ENCODE assay signal across 24 cellular contexts in genomic region chr11:115999437-115999836, GRCh38.
DNase-seq lines count a peak whose midpoint lies in the region; ATAC-seq and TF ChIP-seq lines count a peak whose summit lies in the region.
"Had no signal": no experiment of that assay in that cellular context is flagged by ENCODE, and none has a peak within 500 bp of the region (broad histone marks: within the 10 kb centered on the region; RNA-seq: fewer than 3 reads in every experiment).

No MANE protein-coding gene starts in this region.

- H3K9me3 ChIP-seq in esophagus muscularis mucosa (peaks cover 0 to 6% (median under 1%) of the 10 kb centered on the region in 4 donors), lower lobe of right lung (no peaks in the 10 kb centered on the region), upper lobe of right lung (no peaks in the 10 kb centered on the region), GM23248 (ENCODE audit: low read depth) (no peaks in the 10 kb centered on the region)
- H3K9me3 ChIP-seq: BE2C, BLaER1 had no signal

- no peaks in the 10 kb centered on the region for H3K9me2 ChIP-seq in GM23248 (ENCODE audit: insufficient read depth)

- H4K20me1 ChIP-seq in GM23248 (ENCODE audit: insufficient read depth): no peaks in the 10 kb centered on the region
- H4K20me1 ChIP-seq: BLaER1 had no signal

- no peaks in the 10 kb centered on the region for H3K36me3 Mint-ChIP-seq in T-helper 2 cell treated with Interferon-gamma antibody and Interleukin-4, amounts not matched to agents 5 μg/mL and 100 μg/mL, for 36 hours (ENCODE audit: low read depth)
- peaks cover 9% of the 10 kb centered on the region for H3K36me3 Mint-ChIP-seq in nephron progenitor cell (ENCODE audit: low read depth)
- H3K36me3 Mint-ChIP-seq: CD14-positive monocyte; CD4-positive, alpha-beta memory T cell; CD4-positive, CD25-positive, alpha-beta regulatory T cell; CD8-positive, alpha-beta memory T cell had no signal

- no peaks in the 10 kb centered on the region for H3K4me1 ChIP-seq in esophagus muscularis mucosa
- peaks cover 7% of the 10 kb centered on the region for H3K4me1 ChIP-seq in lower lobe of right lung
- peaks cover 4% of the 10 kb centered on the region for H3K4me1 ChIP-seq in upper lobe of right lung
- no peaks in the 10 kb centered on the region for H3K4me1 ChIP-seq in GM23248 (ENCODE audit: insufficient read depth)
- H3K4me1 ChIP-seq: BE2C, BLaER1 had no signal

- H3K4me3 Mint-ChIP-seq in T-helper 2 cell treated with Interferon-gamma antibody and Interleukin-4, amounts not matched to agents 5 μg/mL and 100 μg/mL, for 36 hours: no peak overlapping the region
- no peak overlapping the region for H3K4me3 Mint-ChIP-seq in nephron progenitor cell
- H3K4me3 Mint-ChIP-seq: CD14-positive monocyte; CD4-positive, alpha-beta memory T cell; CD4-positive, CD25-positive, alpha-beta regulatory T cell; CD8-positive, alpha-beta memory T cell had no signal

- H3K27ac Mint-ChIP-seq in T-helper 2 cell treated with Interferon-gamma antibody and Interleukin-4, amounts not matched to agents 5 μg/mL and 100 μg/mL, for 36 hours: no peak overlapping the region
- no peak overlapping the region for H3K27ac Mint-ChIP-seq in nephron progenitor cell
- H3K27ac Mint-ChIP-seq: CD14-positive monocyte; CD4-positive, CD25-positive, alpha-beta regulatory T cell; CD8-positive, alpha-beta memory T cell had no signal

- no peak overlapping the region for H2AFZ ChIP-seq in GM23248

- H3K9me3 Mint-ChIP-seq in T-helper 2 cell treated with Interferon-gamma antibody and Interleukin-4, amounts not matched to agents 5 μg/mL and 100 μg/mL, for 36 hours: no peaks in the 10 kb centered on the region
- H3K9me3 Mint-ChIP-seq in nephron progenitor cell: peaks cover 36% of the 10 kb centered on the region

- DNase-seq in DMS79 treated with DMSO at 0.1 percent for 48 hours (lab: John Stamatoyannopoulos, UW): peak; percentile 33
- peak; percentile 34 for DNase-seq in esophagus muscularis mucosa (ENCODE audit: extremely low spot score)
- no peak for DNase-seq in lower lobe of right lung
- no peak for DNase-seq in upper lobe of right lung
- DNase-seq in T-helper 2 cell treated with Interferon-gamma antibody and Interleukin-4, amounts not matched to agents 5 μg/mL and 100 μg/mL, for 36 hours (ENCODE audit: low spot score): no peak
- DNase-seq in GM23248: no peak
- DNase-seq in nephron progenitor cell: no peak
- DNase-seq: 8988T; ACHN; BE2C; C1 segment of cervical spinal cord; CD4-positive, alpha-beta memory T cell; CD4-positive, CD25-positive, alpha-beta regulatory T cell; CD8-positive, alpha-beta memory T cell; COR-L47; DMS 273 treated with DMSO at 0.1 percent for 48 hours; DMS153; DMS53; DND-41; EL; GF-D8 had no signal

- H3K27me3 Mint-ChIP-seq in T-helper 2 cell treated with Interferon-gamma antibody and Interleukin-4, amounts not matched to agents 5 μg/mL and 100 μg/mL, for 36 hours (ENCODE audit: low read depth): no peaks in the 10 kb centered on the region
- no peaks in the 10 kb centered on the region for H3K27me3 Mint-ChIP-seq in nephron progenitor cell (ENCODE audit: low read depth, poor library complexity)
- H3K27me3 Mint-ChIP-seq: CD8-positive, alpha-beta memory T cell had no signal

- intact Hi-C loops in esophagus muscularis mucosa (cut with DNase I) (no loop called here), lower lobe of right lung (cut with DNase I) (no loop called here), upper lobe of right lung (cut with DNase I) (no loop called here)

- TF ChIP-seq CTCF in esophagus muscularis mucosa (IDR thresholded peaks at IDR 0.05): no peak
- TF ChIP-seq CTCF in lower lobe of right lung (IDR thresholded peaks at IDR 0.05): no peak
- TF ChIP-seq CTCF in upper lobe of right lung (IDR thresholded peaks at IDR 0.05): no peak
- no peak for TF ChIP-seq CTCF in nephron progenitor cell (IDR thresholded peaks at IDR 0.05)

- no peaks in the 10 kb centered on the region for H3K79me2 ChIP-seq in GM23248 (ENCODE audit: insufficient read depth)

- no peaks in the 10 kb centered on the region for H3K4me1 Mint-ChIP-seq in T-helper 2 cell treated with Interferon-gamma antibody and Interleukin-4, amounts not matched to agents 5 μg/mL and 100 μg/mL, for 36 hours (ENCODE audit: low read depth)
- H3K4me1 Mint-ChIP-seq in nephron progenitor cell: peaks cover 8% of the 10 kb centered on the region
- H3K4me1 Mint-ChIP-seq: CD14-positive monocyte; CD4-positive, alpha-beta memory T cell; CD4-positive, CD25-positive, alpha-beta regulatory T cell; CD8-positive, alpha-beta memory T cell had no signal

- no peak overlapping the region for H3K27ac ChIP-seq in esophagus muscularis mucosa (replicated peaks in 1 of 4)
- no peak overlapping the region for H3K27ac ChIP-seq in lower lobe of right lung
- no peak overlapping the region for H3K27ac ChIP-seq in upper lobe of right lung
- no peak overlapping the region for H3K27ac ChIP-seq in GM23248
- H3K27ac ChIP-seq: BLaER1 had no signal

- no peaks in the 10 kb centered on the region for H3F3A ChIP-seq in GM23248 (ENCODE audit: insufficient read depth)

- TF ChIP-seq EP300 in esophagus muscularis mucosa (IDR thresholded peaks at IDR 0.05): no peak

- ATAC-seq in lower lobe of right lung (peak; percentile 16 to 66), upper lobe of right lung (peak; percentile 62), GM21381 (IDR thresholded peaks at IDR 0.05; ENCODE audit: unreplicated experiment) (no peak)

- no peaks in the 10 kb centered on the region for H3K27me3 ChIP-seq in esophagus muscularis mucosa
- H3K27me3 ChIP-seq in lower lobe of right lung (ENCODE audit: low read depth): no peaks in the 10 kb centered on the region
- no peaks in the 10 kb centered on the region for H3K27me3 ChIP-seq in upper lobe of right lung
- H3K27me3 ChIP-seq in GM23248 (replicated peaks; ENCODE audit: insufficient read depth): no peaks in the 10 kb centered on the region
- H3K27me3 ChIP-seq: BE2C, BLaER1 had no signal

- H3K4me2 ChIP-seq in GM23248 (ENCODE audit: unreplicated experiment): no peak overlapping the region
- H3K4me2 ChIP-seq: BLaER1 had no signal

- no peak overlapping the region for H3K9ac ChIP-seq in GM23248
- H3K9ac ChIP-seq: BLaER1 had no signal

- no peaks in the 10 kb centered on the region for H3K36me3 ChIP-seq in esophagus muscularis mucosa
- no peaks in the 10 kb centered on the region for H3K36me3 ChIP-seq in lower lobe of right lung
- H3K36me3 ChIP-seq in upper lobe of right lung: no peaks in the 10 kb centered on the region
- H3K36me3 ChIP-seq in GM23248 (ENCODE audit: low read depth): no peaks in the 10 kb centered on the region
- H3K36me3 ChIP-seq: BE2C, BLaER1 had no signal

- no peak overlapping the region for H3K4me3 ChIP-seq in esophagus muscularis mucosa
- no peak overlapping the region for H3K4me3 ChIP-seq in lower lobe of right lung
- no peak overlapping the region for H3K4me3 ChIP-seq in upper lobe of right lung
- no peak overlapping the region for H3K4me3 ChIP-seq in GM23248
- H3K4me3 ChIP-seq: BLaER1 had no signal

- TF ChIP-seq POLR2A in esophagus muscularis mucosa (IDR thresholded peaks at IDR 0.05; ENCODE audit: low read depth): no peak

- in situ Hi-C loops in GM23248 (cut with MboI): no loop called here

Comparison
In these comparisons a context has a peak if more than half of its experiments do, and no peak if none do; other contexts are left out.
1. DNase-seq: peak in DMS79 treated with DMSO at 0.1 percent for 48 hours (single experiment) and esophagus muscularis mucosa (single experiment); none in lower lobe of right lung (single experiment), upper lobe of right lung (single experiment), T-helper 2 cell treated with Interferon-gamma antibody and Interleukin-4, amounts not matched to agents 5 μg/mL and 100 μg/mL, for 36 hours (single experiment), GM23248 (single experiment) and nephron progenitor cell (single experiment).